In the genomic region with DNA sequence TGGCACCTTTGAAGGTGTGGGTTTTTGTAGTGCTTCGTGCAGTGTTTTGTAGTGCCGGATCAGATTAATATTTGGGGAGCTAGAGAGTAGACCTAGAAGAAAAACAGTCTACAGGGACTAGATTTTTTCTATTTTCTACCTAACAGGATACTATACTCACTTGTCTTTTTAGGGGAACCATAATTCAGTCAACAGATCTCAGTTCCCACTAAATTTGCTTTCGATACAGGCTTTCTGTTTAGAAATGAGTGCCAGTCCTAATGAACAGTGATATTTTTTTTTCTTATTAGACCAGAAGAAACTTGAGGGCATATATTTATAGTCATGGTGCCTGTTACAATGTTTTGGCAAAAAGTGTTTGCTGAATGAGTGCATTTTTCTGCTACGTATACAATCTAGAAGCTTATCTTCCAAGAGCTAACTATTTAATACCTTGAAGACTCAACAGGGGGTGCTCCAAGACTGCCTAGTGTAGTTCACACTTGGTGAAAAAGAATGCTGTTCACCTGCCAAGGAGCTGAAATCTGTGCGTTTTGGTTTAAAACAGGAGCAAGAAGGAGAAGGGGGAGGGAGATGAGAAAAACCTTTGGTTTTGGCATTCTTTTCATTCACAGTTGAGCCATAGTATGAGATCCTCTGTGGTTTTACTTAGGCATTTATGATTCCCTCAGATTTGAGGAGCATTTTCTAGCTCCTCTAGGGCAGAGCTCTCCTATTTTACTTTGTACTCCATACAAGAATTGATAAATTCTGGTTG, we compare ENCODE assay signal across 8 cellular contexts. TPM values are rescaled to one million over a fixed set of nuclear protein-coding genes. Genes with fewer than 3 reads are reported as not detected.
DNase-seq lines count a peak whose midpoint lies in the region; ATAC-seq and TF ChIP-seq lines count a peak whose summit lies in the region.

No MANE protein-coding gene starts in this region.

- H3K36me3 ChIP-seq in MG63, result no peaks in the 10 kb centered on the region

- H3K4me3 ChIP-seq in MG63 (no peak overlapping the region), fibroblast of villous mesenchyme (ENCODE audit: low read depth, low read length) (no peak overlapping the region)

- peaks cover 8% of the 10 kb centered on the region for H3K9me3 Mint-ChIP-seq in osteocyte (ENCODE audit: unreplicated experiment)

- H3K4me1 Mint-ChIP-seq in T-helper 17 cell, result no peaks in the 10 kb centered on the region
- H3K4me1 Mint-ChIP-seq in osteocyte (ENCODE audit: unreplicated experiment), result no peaks in the 10 kb centered on the region

- peaks cover 67% of the 10 kb centered on the region for H3K27me3 Mint-ChIP-seq in T-helper 17 cell
- peaks cover 30% of the 10 kb centered on the region for H3K27me3 Mint-ChIP-seq in osteocyte (ENCODE audit: unreplicated experiment)

- DNase-seq in CD1c-positive myeloid dendritic cell (ENCODE audit: extremely low spot score), result peak; percentile 4
- peak; percentile 21 for DNase-seq in GM13977 (ENCODE audit: low spot score)
- peak; percentile 16 for DNase-seq in MG63
- DNase-seq in T-helper 17 cell, result no peak
- peak; percentile 71 for DNase-seq in fibroblast of villous mesenchyme (ENCODE audit: low read depth)
- DNase-seq in osteocyte (ENCODE audit: extremely low spot score, unreplicated experiment), result no peak
- DNase-seq in NCI-H187 treated with DMSO at 0.1 percent for 48 hours (lab: John Stamatoyannopoulos, UW), result no peak

- H3K27me3 ChIP-seq in MG63, result 0 out of 2 replicates have a peak, but pooled peaks cover 3% of the 10 kb centered on the region

- ATAC-seq in T-helper 17 cell (peak; percentile 50), HG02571 (IDR thresholded peaks at IDR 0.05; ENCODE audit: unreplicated experiment) (no peak)

- H3K9me3 ChIP-seq in MG63 (no peaks in the 10 kb centered on the region), T-helper 17 cell (ENCODE audit: control insufficient read depth, low read length, poor library complexity, severe bottlenecking) (no peaks in the 10 kb centered on the region)

- TF ChIP-seq CTCF in GM13977 (IDR thresholded peaks at IDR 0.05; ENCODE audit: extremely low read depth, insufficient read depth, missing control alignments) (peak; percentile 46), fibroblast of villous mesenchyme (IDR thresholded peaks at IDR 0.05; ENCODE audit: insufficient read depth, low read depth, low read length) (peak; percentile 82), osteocyte (IDR thresholded peaks at IDR 0.05) (peak; percentile 82)

- H3K4me3 Mint-ChIP-seq in T-helper 17 cell (no peak overlapping the region), osteocyte (ENCODE audit: unreplicated experiment) (no peak overlapping the region)

- H3K36me3 Mint-ChIP-seq in T-helper 17 cell (ENCODE audit: low read depth), result no peaks in the 10 kb centered on the region
- H3K36me3 Mint-ChIP-seq in osteocyte (ENCODE audit: unreplicated experiment), result no peaks in the 10 kb centered on the region

- in situ Hi-C loops in GM13977 (cut with MboI; ENCODE audit: low pct_unique_long_range_greater_than_20kb, low sequenced_read_pairs, unreplicated experiment), result no loop called here

- H3K27ac Mint-ChIP-seq in T-helper 17 cell (no peak overlapping the region), osteocyte (ENCODE audit: unreplicated experiment) (no peak overlapping the region)

RNA-seq across cellular contexts. Expression of a gene that starts 44.9 kb away (rescaled TPM):
- total RNA-seq in MG63 (2014; rRNA removed; shearing (Covaris generic); ENCODE audit: low replicate concordance), result not detected in 2 replicates
- total RNA-seq in T-helper 17 cell (not detected), fibroblast of villous mesenchyme (0.86 and 0.97 TPM in 2 replicates), osteocyte (not detected in 2 replicates)

Comparison
In these comparisons a context has a peak if more than half of its experiments do, and no peak if none do; other contexts are left out.
1. DNase-seq: peak in CD1c-positive myeloid dendritic cell (single experiment), GM13977 (single experiment), MG63 (single experiment) and fibroblast of villous mesenchyme (single experiment); none in T-helper 17 cell (0 of 3), osteocyte (single experiment) and NCI-H187 treated with DMSO at 0.1 percent for 48 hours (single experiment).
2. Peak in every context shown above with its lines, with median percentiles within 50 percentile points of each other: CTCF ChIP-seq.